Comparison of ENCODE assay signal across 2 cellular contexts in the genomic region with DNA sequence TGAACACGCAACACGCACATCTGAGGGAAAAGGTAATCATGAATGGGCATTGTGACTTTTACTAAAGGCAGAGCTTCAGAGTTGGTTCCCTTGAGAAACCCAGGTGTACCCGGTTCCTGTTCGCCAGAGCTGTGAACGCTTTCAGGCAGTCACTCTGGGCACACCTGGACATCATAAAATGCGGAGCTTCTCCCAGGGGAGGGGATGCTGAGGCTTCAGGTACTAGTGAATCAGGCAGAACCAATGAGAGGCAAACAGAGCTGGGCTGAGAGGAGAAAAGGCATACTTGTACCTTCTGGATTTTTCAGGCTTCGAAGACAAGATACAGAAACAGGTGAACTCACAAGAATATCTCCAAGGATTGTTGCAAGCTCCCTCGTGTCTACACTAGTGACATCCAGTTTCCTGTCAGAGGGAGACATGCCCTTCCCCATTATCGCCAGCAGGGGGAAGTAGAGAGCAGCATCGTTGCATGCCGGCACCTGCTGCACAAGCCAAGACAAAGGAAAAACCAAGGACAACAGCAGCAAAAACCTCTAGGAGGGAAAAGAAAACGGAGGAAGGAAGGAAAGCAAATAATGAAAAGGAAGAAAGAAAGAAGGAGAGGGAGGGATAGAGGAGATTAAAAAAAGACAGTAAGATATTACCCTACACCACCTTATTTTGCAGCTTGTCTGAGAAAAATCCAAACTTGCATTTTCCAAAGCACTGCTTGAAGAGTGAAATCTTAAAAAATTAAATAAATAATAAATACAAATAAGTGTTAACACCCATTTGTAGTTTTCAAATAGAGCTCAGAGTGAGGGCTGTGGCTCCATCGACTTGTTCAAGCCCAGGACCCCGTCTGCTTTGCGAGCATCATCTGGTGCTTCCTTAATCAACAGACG.
A peak's percentile ranks its signal among the peaks of the same experiment; 100 is the strongest.
TF ChIP-seq lines count a peak whose summit lies in the region.

No MANE protein-coding gene starts in this region.

TF ChIP-seq in HEK293, 187 proteins besides CTCF, POLR2A, EP300 and RAD21 (continued from another document):
- TF ChIP-seq, protein P1, sequence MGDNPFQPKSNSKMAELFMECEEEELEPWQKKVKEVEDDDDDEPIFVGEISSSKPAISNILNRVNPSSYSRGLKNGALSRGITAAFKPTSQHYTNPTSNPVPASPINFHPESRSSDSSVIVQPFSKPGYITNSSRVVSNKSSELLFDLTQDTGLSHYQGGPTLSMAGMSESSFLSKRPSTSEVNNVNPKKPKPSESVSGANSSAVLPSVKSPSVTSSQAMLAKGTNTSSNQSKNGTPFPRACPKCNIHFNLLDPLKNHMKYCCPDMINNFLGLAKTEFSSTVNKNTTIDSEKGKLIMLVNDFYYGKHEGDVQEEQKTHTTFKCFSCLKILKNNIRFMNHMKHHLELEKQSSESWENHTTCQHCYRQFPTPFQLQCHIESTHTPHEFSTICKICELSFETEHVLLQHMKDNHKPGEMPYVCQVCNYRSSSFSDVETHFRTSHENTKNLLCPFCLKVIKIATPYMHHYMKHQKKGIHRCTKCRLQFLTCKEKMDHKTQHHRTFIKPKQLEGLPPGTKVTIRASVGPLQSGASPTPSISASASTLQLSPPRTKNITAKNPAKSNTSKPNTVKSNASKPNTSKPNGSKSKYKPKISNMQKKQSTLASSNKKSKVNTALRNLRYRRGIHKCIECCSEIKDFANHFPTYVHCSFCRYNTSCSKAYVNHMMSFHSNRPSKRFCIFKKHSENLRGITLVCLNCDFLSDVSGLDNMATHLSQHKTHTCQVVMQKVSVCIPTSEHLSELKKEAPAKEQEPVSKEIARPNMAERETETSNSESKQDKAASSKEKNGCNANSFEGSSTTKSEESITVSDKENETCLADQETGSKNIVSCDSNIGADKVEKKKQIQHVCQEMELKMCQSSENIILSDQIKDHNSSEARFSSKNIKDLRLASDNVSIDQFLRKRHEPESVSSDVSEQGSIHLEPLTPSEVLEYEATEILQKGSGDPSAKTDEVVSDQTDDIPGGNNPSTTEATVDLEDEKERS (tag by site-specific recombination; IDR thresholded peaks at IDR 0.05) = 0 out of 2 replicates have a peak, but pooled peaks have one; percentile 9

TF ChIP-seq in K562, 482 proteins besides CTCF, POLR2A, EP300 and RAD21 (continued from another document and continues in another):
- TF ChIP-seq, protein P2, sequence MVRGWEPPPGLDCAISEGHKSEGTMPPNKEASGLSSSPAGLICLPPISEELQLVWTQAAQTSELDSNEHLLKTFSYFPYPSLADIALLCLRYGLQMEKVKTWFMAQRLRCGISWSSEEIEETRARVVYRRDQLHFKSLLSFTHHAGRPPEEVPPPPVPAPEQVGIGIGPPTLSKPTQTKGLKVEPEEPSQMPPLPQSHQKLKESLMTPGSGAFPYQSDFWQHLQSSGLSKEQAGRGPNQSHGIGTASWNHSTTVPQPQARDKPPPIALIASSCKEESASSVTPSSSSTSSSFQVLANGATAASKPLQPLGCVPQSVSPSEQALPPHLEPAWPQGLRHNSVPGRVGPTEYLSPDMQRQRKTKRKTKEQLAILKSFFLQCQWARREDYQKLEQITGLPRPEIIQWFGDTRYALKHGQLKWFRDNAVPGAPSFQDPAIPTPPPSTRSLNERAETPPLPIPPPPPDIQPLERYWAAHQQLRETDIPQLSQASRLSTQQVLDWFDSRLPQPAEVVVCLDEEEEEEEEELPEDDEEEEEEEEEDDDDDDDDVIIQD (CRISPR knock-in tag; IDR thresholded peaks at IDR 0.05) = no peak
- TF ChIP-seq ZNF134 (CRISPR knock-in tag; conservative IDR thresholded peaks at IDR 0.05) = peak; percentile 73
- no peak for TF ChIP-seq ZNF165 (CRISPR knock-in tag; IDR thresholded peaks at IDR 0.05; ENCODE audit: borderline replicate concordance)
- no peak for TF ChIP-seq KHSRP (IDR thresholded peaks at IDR 0.05)
- TF ChIP-seq POLR2AphosphoS2 (IDR thresholded peaks at IDR 0.05; ENCODE audit: low read length) = no peak
- TF ChIP-seq EHMT2 (IDR thresholded peaks at IDR 0.05) = 0 out of 2 replicates have a peak, but pooled peaks have one; percentile 25
- TF ChIP-seq, protein P3, sequence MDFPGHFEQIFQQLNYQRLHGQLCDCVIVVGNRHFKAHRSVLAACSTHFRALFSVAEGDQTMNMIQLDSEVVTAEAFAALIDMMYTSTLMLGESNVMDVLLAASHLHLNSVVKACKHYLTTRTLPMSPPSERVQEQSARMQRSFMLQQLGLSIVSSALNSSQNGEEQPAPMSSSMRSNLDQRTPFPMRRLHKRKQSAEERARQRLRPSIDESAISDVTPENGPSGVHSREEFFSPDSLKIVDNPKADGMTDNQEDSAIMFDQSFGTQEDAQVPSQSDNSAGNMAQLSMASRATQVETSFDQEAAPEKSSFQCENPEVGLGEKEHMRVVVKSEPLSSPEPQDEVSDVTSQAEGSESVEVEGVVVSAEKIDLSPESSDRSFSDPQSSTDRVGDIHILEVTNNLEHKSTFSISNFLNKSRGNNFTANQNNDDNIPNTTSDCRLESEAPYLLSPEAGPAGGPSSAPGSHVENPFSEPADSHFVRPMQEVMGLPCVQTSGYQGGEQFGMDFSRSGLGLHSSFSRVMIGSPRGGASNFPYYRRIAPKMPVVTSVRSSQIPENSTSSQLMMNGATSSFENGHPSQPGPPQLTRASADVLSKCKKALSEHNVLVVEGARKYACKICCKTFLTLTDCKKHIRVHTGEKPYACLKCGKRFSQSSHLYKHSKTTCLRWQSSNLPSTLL (IDR thresholded peaks at IDR 0.05) = no peak
- TF ChIP-seq CHD1 (IDR thresholded peaks at IDR 0.05; ENCODE audit: low read length) = no peak
- no peak for TF ChIP-seq PTBP1 (IDR thresholded peaks at IDR 0.05; ENCODE audit: low read depth, low read length)
- TF ChIP-seq HDAC3 (IDR thresholded peaks at IDR 0.05; ENCODE audit: borderline replicate concordance, partially characterized antibody) = no peak
- TF ChIP-seq PHB (CRISPR knock-in tag; IDR thresholded peaks at IDR 0.05) = no peak
- no peak for TF ChIP-seq CREB1 (IDR thresholded peaks at IDR 0.05)
- TF ChIP-seq CREB1 (CRISPR knock-in tag; IDR thresholded peaks at IDR 0.05) = no peak
- TF ChIP-seq ZNF668 (CRISPR knock-in tag; IDR thresholded peaks at IDR 0.05) = no peak
- peak; percentile 54; the same call in 1 of the 2 replicates for TF ChIP-seq CREM (IDR thresholded peaks at IDR 0.05; ENCODE audit: low read depth)
- TF ChIP-seq TCF7 (IDR thresholded peaks at IDR 0.05; ENCODE audit: borderline replicate concordance) = no peak
- TF ChIP-seq C11orf30 (IDR thresholded peaks at IDR 0.05; ENCODE audit: low read depth) = no peak
- TF ChIP-seq RB1 (IDR thresholded peaks at IDR 0.05; ENCODE audit: low read depth) = no peak
- no peak for TF ChIP-seq CCAR2 (IDR thresholded peaks at IDR 0.05; ENCODE audit: low read depth, low read length)
- TF ChIP-seq PYGO2 (tag; IDR thresholded peaks at IDR 0.05) = no peak
- TF ChIP-seq FIP1L1 (IDR thresholded peaks at IDR 0.05; ENCODE audit: low read depth, low read length, poor library complexity, severe bottlenecking) = no peak
- TF ChIP-seq TEAD4 (IDR thresholded peaks at IDR 0.05; ENCODE audit: low read length) = peak; percentile 35; the same call in 1 of the 2 replicates
- no peak for TF ChIP-seq TEAD4 (CRISPR knock-in tag; IDR thresholded peaks at IDR 0.05; ENCODE audit: borderline replicate concordance)
- TF ChIP-seq CC2D1A (IDR thresholded peaks at IDR 0.05) = no peak
- no peak for TF ChIP-seq HDGF (IDR thresholded peaks at IDR 0.05)
- TF ChIP-seq, protein P4, sequence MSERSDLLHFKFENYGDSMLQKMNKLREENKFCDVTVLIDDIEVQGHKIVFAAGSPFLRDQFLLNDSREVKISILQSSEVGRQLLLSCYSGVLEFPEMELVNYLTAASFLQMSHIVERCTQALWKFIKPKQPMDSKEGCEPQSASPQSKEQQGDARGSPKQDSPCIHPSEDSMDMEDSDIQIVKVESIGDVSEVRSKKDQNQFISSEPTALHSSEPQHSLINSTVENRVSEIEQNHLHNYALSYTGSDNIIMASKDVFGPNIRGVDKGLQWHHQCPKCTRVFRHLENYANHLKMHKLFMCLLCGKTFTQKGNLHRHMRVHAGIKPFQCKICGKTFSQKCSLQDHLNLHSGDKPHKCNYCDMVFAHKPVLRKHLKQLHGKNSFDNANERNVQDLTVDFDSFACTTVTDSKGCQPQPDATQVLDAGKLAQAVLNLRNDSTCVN (CRISPR knock-in tag; IDR thresholded peaks at IDR 0.05) = no peak
- TF ChIP-seq PHF20 (IDR thresholded peaks at IDR 0.05; ENCODE audit: partially characterized antibody) = no peak
- TF ChIP-seq CXXC5 (CRISPR knock-in tag; IDR thresholded peaks at IDR 0.05) = no peak; the same call in 1 of the 2 replicates
- no peak for TF ChIP-seq ZNF79 (CRISPR knock-in tag; IDR thresholded peaks at IDR 0.05; ENCODE audit: low read depth)
- TF ChIP-seq ZBTB17 (CRISPR knock-in tag; IDR thresholded peaks at IDR 0.05) = no peak
- TF ChIP-seq, protein P5, sequence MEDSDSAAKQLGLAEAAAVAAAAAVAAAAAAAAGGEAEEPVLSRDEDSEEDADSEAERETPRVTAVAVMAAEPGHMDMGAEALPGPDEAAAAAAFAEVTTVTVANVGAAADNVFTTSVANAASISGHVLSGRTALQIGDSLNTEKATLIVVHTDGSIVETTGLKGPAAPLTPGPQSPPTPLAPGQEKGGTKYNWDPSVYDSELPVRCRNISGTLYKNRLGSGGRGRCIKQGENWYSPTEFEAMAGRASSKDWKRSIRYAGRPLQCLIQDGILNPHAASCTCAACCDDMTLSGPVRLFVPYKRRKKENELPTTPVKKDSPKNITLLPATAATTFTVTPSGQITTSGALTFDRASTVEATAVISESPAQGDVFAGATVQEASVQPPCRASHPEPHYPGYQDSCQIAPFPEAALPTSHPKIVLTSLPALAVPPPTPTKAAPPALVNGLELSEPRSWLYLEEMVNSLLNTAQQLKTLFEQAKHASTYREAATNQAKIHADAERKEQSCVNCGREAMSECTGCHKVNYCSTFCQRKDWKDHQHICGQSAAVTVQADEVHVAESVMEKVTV (CRISPR knock-in tag; IDR thresholded peaks at IDR 0.05) = peak; percentile 70
- TF ChIP-seq E2F3 (CRISPR knock-in tag; IDR thresholded peaks at IDR 0.05) = no peak
- TF ChIP-seq MCM2 (IDR thresholded peaks at IDR 0.05; ENCODE audit: low read depth) = no peak
- TF ChIP-seq, protein P6, sequence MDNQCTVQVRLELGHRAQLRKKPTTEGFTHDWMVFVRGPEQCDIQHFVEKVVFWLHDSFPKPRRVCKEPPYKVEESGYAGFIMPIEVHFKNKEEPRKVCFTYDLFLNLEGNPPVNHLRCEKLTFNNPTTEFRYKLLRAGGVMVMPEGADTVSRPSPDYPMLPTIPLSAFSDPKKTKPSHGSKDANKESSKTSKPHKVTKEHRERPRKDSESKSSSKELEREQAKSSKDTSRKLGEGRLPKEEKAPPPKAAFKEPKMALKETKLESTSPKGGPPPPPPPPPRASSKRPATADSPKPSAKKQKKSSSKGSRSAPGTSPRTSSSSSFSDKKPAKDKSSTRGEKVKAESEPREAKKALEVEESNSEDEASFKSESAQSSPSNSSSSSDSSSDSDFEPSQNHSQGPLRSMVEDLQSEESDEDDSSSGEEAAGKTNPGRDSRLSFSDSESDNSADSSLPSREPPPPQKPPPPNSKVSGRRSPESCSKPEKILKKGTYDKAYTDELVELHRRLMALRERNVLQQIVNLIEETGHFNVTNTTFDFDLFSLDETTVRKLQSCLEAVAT (IDR thresholded peaks at IDR 0.05) = peak; percentile 62 to 80; a peak in 3 of 4 replicates
- no peak for TF ChIP-seq MAFG (tag; conservative IDR thresholded peaks at IDR 0.05)
- peak; percentile 64; the same call in 1 of the 2 replicates for TF ChIP-seq THRAP3 (IDR thresholded peaks at IDR 0.05; ENCODE audit: borderline replicate concordance)
- TF ChIP-seq ZNF184 (CRISPR knock-in tag; IDR thresholded peaks at IDR 0.05) = no peak
- no peak for TF ChIP-seq ZNF23 (CRISPR knock-in tag; IDR thresholded peaks at IDR 0.05)
- TF ChIP-seq CSDE1 (IDR thresholded peaks at IDR 0.05) = no peak
- no peak for TF ChIP-seq FOSL1 (tag; conservative IDR thresholded peaks at IDR 0.05)
